Comparison of ENCODE assay signal across 8 cellular contexts in genomic region chr6:36594029-36594815, GRCh38. TPM values are rescaled to one million over a fixed set of nuclear protein-coding genes. Genes with fewer than 3 reads are reported as not detected.
DNase-seq lines count a peak whose midpoint lies in the region; ATAC-seq, FAIRE-seq and TF ChIP-seq lines count a peak whose summit lies in the region.

TSS of gene SRSF3 (plus strand) at chr6:36594362. CDS start at chr6:36596763, 2,401 bp downstream.

- peaks cover 42% of the 10 kb centered on the region for H3K4me1 ChIP-seq in A549
- peaks cover 38% of the 10 kb centered on the region for H3K4me1 ChIP-seq in body of pancreas
- peaks cover 0 to 39% (median 34%) of the 10 kb centered on the region in 4 donors for H3K4me1 ChIP-seq in sigmoid colon

- CTCF ChIA-PET in A549 (lab: Yijun Ruan, JAX): interaction anchor here (1.5 kb wide), 1 partner anchor 15 kb away, joined by 4 read pairs; no protein-coding TSS in a partner anchor

- WGBS in A549 (ENCODE audit: missing lambda C conversion rate): under 1% methylated on average over 48 of the region's 58 CpGs
- WGBS in body of pancreas, 2 donors: 0 to 1% methylated on average over 45 to 58 of the region's 58 CpGs
- 0 to 1% methylated on average over 58 of the region's 58 CpGs for WGBS in sigmoid colon, 2 donors

- TF ChIP-seq CTCF in A549 (IDR thresholded peaks at IDR 0.05) (no peak), body of pancreas (IDR thresholded peaks at IDR 0.05) (peak; percentile 13 to 81 (median 79)), sigmoid colon (IDR thresholded peaks at IDR 0.05) (peak in 3 of 4 experiments; percentile 40 to 51 (median 43))

- no peak for TF ChIP-seq EP300 in A549 (IDR thresholded peaks at IDR 0.05)
- peak in 2 of 4 donors; percentile 3 to 11 for TF ChIP-seq EP300 in sigmoid colon (IDR thresholded peaks at IDR 0.05)

- DNase-seq in A549 (ENCODE audit: low read depth in 1 of 2, low spot score in 1 of 2): peak; percentile 86 to 98
- DNase-seq in NCI-H2107 treated with DMSO at 0.1 percent for 48 hours (lab: John Stamatoyannopoulos, UW; ENCODE audit: unreplicated experiment): peak; percentile 92
- peak; percentile 96 to 98 (median 97) for DNase-seq in body of pancreas
- peak; percentile 88 for DNase-seq in iPS DF 19.7 (ENCODE audit: low read depth, low spot score)
- peak; percentile 99 for DNase-seq in sigmoid colon

- intact Hi-C loops in body of pancreas (cut with DNase I): no loop called here
- intact Hi-C loops in sigmoid colon (cut with DNase I): loop anchor here (1.0 to 2.0 kb wide), 2 partner anchors 47 to 151 kb away; partner anchors contain the start of genes KCTD20, PXT1 and STK38

- H3K4me2 ChIP-seq in A549: peak within 1 kb of the TSS; percentile 96

- TF ChIP-seq POLR2A in A549 (IDR thresholded peaks at IDR 0.05; ENCODE audit: low read length): peak; percentile 97
- TF ChIP-seq POLR2A in GM18526 (IDR thresholded peaks at IDR 0.05; ENCODE audit: extremely low read depth, insufficient read length): peak; percentile 99
- TF ChIP-seq POLR2A in body of pancreas (IDR thresholded peaks at IDR 0.05): peak; percentile 98 to 100 (median 100)
- peak; percentile 100 for TF ChIP-seq POLR2A in sigmoid colon (IDR thresholded peaks at IDR 0.05)

- ATAC-seq in A549: peak; percentile 92 to 97
- peak; percentile 81 for ATAC-seq in HG03066 (IDR thresholded peaks at IDR 0.05; ENCODE audit: low read depth, unreplicated experiment)
- ATAC-seq in body of pancreas: peak; percentile 97

- H3K4me3 ChIP-seq in A549 (peak within 1 kb of the TSS; percentile 86), body of pancreas (peak within 1 kb of the TSS; percentile 68 to 75), sigmoid colon (peak within 1 kb of the TSS; percentile 71 to 85 (median 81))

- POLR2A ChIA-PET in A549 (lab: Yijun Ruan, JAX): interaction anchor here (0.6 to 1.8 kb wide), 6 partner anchors 14 to 171 kb away, joined by 3 to 6 read pairs (median 4); no protein-coding TSS in a partner anchor

- no peaks in the 10 kb centered on the region for H3K9me3 ChIP-seq in A549
- no peaks in the 10 kb centered on the region for H3K9me3 ChIP-seq in body of pancreas
- H3K9me3 ChIP-seq in sigmoid colon: no peaks in the 10 kb centered on the region

- FAIRE-seq in A549 (lab: Jason Lieb, UNC): no peak
- FAIRE-seq in TTC549 (lab: Jason Lieb, UNC): peak; percentile 47

- peak within 1 kb of the TSS; percentile 81 to 92 for H3K27ac ChIP-seq in A549
- H3K27ac ChIP-seq in body of pancreas: peak within 1 kb of the TSS; percentile 95 to 99 (median 98)
- H3K27ac ChIP-seq in sigmoid colon: peak within 1 kb of the TSS; percentile 92 to 98 (median 96)

- H3K36me3 ChIP-seq in body of pancreas (replicated peaks in 1 of 2; ENCODE audit: insufficient read depth in 1 of 2, low read depth in 2 of 2) (peaks cover 0 to 3% of the 10 kb centered on the region in 2 donors), sigmoid colon (peaks cover 6 to 27% (median 25%) of the 10 kb centered on the region in 4 donors)

- peak in 1 of 2 experiments; percentile 11; a peak in 1 of 5 replicates for TF ChIP-seq RAD21 in A549 (conservative IDR thresholded peaks at IDR 0.05 in 1 of 2, IDR thresholded peaks at IDR 0.05 in 1 of 2)

- no peaks in the 10 kb centered on the region for H3K27me3 ChIP-seq in body of pancreas
- H3K27me3 ChIP-seq in sigmoid colon: no peaks in the 10 kb centered on the region

TF ChIP-seq in A549, 52 proteins besides CTCF, POLR2A, EP300 and RAD21 (continues in another document):
- TF ChIP-seq RARB (CRISPR knock-in tag; IDR thresholded peaks at IDR 0.05): peak; percentile 54; the same call in 1 of the 2 replicates
- TF ChIP-seq JUN (IDR thresholded peaks at IDR 0.05): peak; percentile 97 to 99
- TF ChIP-seq CHD2 (IDR thresholded peaks at IDR 0.05; ENCODE audit: low read length, partially characterized antibody): no peak
- no peak for TF ChIP-seq ZNF302 (CRISPR knock-in tag; IDR thresholded peaks at IDR 0.05)
- no peak for TF ChIP-seq FOXS1 (CRISPR knock-in tag; IDR thresholded peaks at IDR 0.05)
- TF ChIP-seq HDAC2 (IDR thresholded peaks at IDR 0.05): no peak
- TF ChIP-seq JUNB (IDR thresholded peaks at IDR 0.05): no peak
- TF ChIP-seq, protein P1, sequence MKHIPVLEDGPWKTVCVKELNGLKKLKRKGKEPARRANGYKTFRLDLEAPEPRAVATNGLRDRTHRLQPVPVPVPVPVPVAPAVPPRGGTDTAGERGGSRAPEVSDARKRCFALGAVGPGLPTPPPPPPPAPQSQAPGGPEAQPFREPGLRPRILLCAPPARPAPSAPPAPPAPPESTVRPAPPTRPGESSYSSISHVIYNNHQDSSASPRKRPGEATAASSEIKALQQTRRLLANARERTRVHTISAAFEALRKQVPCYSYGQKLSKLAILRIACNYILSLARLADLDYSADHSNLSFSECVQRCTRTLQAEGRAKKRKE (CRISPR knock-in tag; IDR thresholded peaks at IDR 0.05; ENCODE audit: low read depth): no peak
- TF ChIP-seq PHF8 (IDR thresholded peaks at IDR 0.05; ENCODE audit: borderline replicate concordance, low read depth): peak; percentile 98
- no peak for TF ChIP-seq FOSL2 (IDR thresholded peaks at IDR 0.05)
- TF ChIP-seq FOSL2 (CRISPR knock-in tag; IDR thresholded peaks at IDR 0.05): peak; percentile 38
- TF ChIP-seq RFX5 (IDR thresholded peaks at IDR 0.05): peak; percentile 89
- TF ChIP-seq, protein P2, sequence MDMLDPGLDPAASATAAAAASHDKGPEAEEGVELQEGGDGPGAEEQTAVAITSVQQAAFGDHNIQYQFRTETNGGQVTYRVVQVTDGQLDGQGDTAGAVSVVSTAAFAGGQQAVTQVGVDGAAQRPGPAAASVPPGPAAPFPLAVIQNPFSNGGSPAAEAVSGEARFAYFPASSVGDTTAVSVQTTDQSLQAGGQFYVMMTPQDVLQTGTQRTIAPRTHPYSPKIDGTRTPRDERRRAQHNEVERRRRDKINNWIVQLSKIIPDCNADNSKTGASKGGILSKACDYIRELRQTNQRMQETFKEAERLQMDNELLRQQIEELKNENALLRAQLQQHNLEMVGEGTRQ (IDR thresholded peaks at IDR 0.05): peak; percentile 85
- TF ChIP-seq, protein P3, sequence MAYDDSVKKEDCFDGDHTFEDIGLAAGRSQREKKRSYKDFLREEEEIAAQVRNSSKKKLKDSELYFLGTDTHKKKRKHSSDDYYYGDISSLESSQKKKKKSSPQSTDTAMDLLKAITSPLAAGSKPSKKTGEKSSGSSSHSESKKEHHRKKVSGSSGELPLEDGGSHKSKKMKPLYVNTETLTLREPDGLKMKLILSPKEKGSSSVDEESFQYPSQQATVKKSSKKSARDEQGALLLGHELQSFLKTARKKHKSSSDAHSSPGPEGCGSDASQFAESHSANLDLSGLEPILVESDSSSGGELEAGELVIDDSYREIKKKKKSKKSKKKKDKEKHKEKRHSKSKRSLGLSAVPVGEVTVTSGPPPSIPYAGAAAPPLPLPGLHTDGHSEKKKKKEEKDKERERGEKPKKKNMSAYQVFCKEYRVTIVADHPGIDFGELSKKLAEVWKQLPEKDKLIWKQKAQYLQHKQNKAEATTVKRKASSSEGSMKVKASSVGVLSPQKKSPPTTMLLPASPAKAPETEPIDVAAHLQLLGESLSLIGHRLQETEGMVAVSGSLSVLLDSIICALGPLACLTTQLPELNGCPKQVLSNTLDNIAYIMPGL (CRISPR knock-in tag; IDR thresholded peaks at IDR 0.05; ENCODE audit: borderline replicate concordance): no peak
- no peak for TF ChIP-seq TP53 (CRISPR knock-in tag; IDR thresholded peaks at IDR 0.05)
- TF ChIP-seq EHF (CRISPR knock-in tag; IDR thresholded peaks at IDR 0.05): no peak
- TF ChIP-seq CHD4 (IDR thresholded peaks at IDR 0.05; ENCODE audit: borderline replicate concordance): no peak
- TF ChIP-seq MAFK (IDR thresholded peaks at IDR 0.05; ENCODE audit: partially characterized antibody): no peak
- no peak for TF ChIP-seq CEBPB (IDR thresholded peaks at IDR 0.05)
- TF ChIP-seq POLR2AphosphoS2 (conservative IDR thresholded peaks at IDR 0.05; ENCODE audit: low read length): 0 out of 2 replicates have a peak, but pooled peaks have one; percentile 22
- no peak for TF ChIP-seq NPAS2 (CRISPR knock-in tag; IDR thresholded peaks at IDR 0.05; ENCODE audit: borderline replicate concordance)
- peak; percentile 36; the same call in 1 of the 2 replicates for TF ChIP-seq GATA3 (IDR thresholded peaks at IDR 0.05; ENCODE audit: borderline replicate concordance)
- no peak for TF ChIP-seq KDM1A (IDR thresholded peaks at IDR 0.05; ENCODE audit: low read depth)
- TF ChIP-seq ELK1 (IDR thresholded peaks at IDR 0.05; ENCODE audit: low read depth, low read length): no peak
- TF ChIP-seq, protein P4, sequence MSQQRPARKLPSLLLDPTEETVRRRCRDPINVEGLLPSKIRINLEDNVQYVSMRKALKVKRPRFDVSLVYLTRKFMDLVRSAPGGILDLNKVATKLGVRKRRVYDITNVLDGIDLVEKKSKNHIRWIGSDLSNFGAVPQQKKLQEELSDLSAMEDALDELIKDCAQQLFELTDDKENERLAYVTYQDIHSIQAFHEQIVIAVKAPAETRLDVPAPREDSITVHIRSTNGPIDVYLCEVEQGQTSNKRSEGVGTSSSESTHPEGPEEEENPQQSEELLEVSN (IDR thresholded peaks at IDR 0.05; ENCODE audit: borderline replicate concordance, low read depth): peak; percentile 60; the same call in 1 of the 2 replicates
- peak; percentile 77 for TF ChIP-seq TFCP2L1 (CRISPR knock-in tag; IDR thresholded peaks at IDR 0.05)
- TF ChIP-seq SMC3 (IDR thresholded peaks at IDR 0.05): peak; percentile 16; the same call in 1 of the 3 replicates
- no peak for TF ChIP-seq ZFP36 (IDR thresholded peaks at IDR 0.05; ENCODE audit: borderline replicate concordance, partially characterized antibody)

RNA-seq across cellular contexts. Expression of gene SRSF3, which starts in this region (rescaled TPM):
- 339 and 652 TPM in 2 replicates for polyA plus RNA-seq in A549 (2011; rRNA removed)
- polyA plus RNA-seq in A549 (2012; cell fraction: cytosol; rRNA removed): 383 and 445 TPM in 2 replicates
- polyA plus RNA-seq in A549 (2012; cell fraction: nucleus; rRNA removed): 207 and 251 TPM in 2 replicates
- polyA plus RNA-seq in A549 (2017; fragmentation: RNase III; extraction: RNeasy Plus Mini Kit Qiagen cat#74134 plus additional on column Dnase treatment): 582 to 629 TPM (median 605 TPM) in 3 replicates
- polyA minus RNA-seq in A549 (2011; rRNA and poly(A)+ RNA removed): 152 and 175 TPM in 2 replicates
- 100 to 1,000 TPM in 1 of 2 donors, 10 to 100 TPM in 1; 86.4 to 113 TPM for total RNA-seq in body of pancreas
- total RNA-seq in sigmoid colon: 100 to 1,000 TPM; 101 to 168 (median 122) TPM
- 100 to 1,000 TPM; 144 to 292 (median 165) TPM for polyA plus RNA-seq in sigmoid colon

Comparison
In these comparisons a context has a peak if more than half of its experiments do, and no peak if none do; other contexts are left out.
1. Peak in every context shown above with its lines: DNase-seq, ATAC-seq, H3K4me3 ChIP-seq and H3K27ac ChIP-seq.